ENCODE assay signal across 9 cellular contexts in genomic region chr15:41772720-41773331, GRCh38. TPM values are rescaled to one million over a fixed set of nuclear protein-coding genes. Genes with fewer than 3 reads are reported as not detected.
A peak's percentile ranks its signal among the peaks of the same experiment; 100 is the strongest.
DNase-seq lines count a peak whose midpoint lies in the region; ATAC-seq, FAIRE-seq and TF ChIP-seq lines count a peak whose summit lies in the region.
"Had no signal": no experiment of that assay in that cellular context is flagged by ENCODE, and none has a peak within 500 bp of the region (broad histone marks: within the 10 kb centered on the region; RNA-seq: fewer than 3 reads in every experiment).

No MANE protein-coding gene starts in this region.

- FAIRE-seq in K562 (lab: Jason Lieb, UNC) (peak; percentile 90), small intestine (lab: Jason Lieb, UNC) (no peak)
- FAIRE-seq: A204.1 had no signal

- H3K9me3 ChIP-seq in K562 (replicated peaks; ENCODE audit: control insufficient read depth, insufficient read depth, low read depth, low read length) (no peaks in the 10 kb centered on the region), small intestine (ENCODE audit: control insufficient read depth, low read depth) (no peaks in the 10 kb centered on the region)

- intact Hi-C loops in K562 (cut with micrococcal nuclease), result loop anchor here (1.0 to 5.0 kb wide), 3 partner anchors 38 to 216 kb away; partner anchors contain the start of gene TYRO3

- H3K27ac ChIP-seq in K562 (ENCODE audit: extremely low read depth, low read depth, low read length), result peak overlapping the region; percentile 70; the same call in 1 of the 3 replicates
- no peak overlapping the region for H3K27ac ChIP-seq in small intestine (ENCODE audit: low read depth in 1 of 2, low read length in 1 of 2)

- H2AFZ ChIP-seq in K562 (ENCODE audit: low read depth, low read length), result 0 out of 2 replicates have a peak overlapping the region, but pooled peaks have one; percentile 76

- ATAC-seq in K562, result peak; percentile 28
- ATAC-seq in HG03432 (IDR thresholded peaks at IDR 0.05; ENCODE audit: unreplicated experiment), result no peak

- no peaks in the 10 kb centered on the region; a peak in 1 of 5 replicates for H3K27me3 ChIP-seq in K562 (ENCODE audit: control insufficient read depth in 2 of 2, insufficient read depth in 2 of 2, low read length in 2 of 2)
- no peaks in the 10 kb centered on the region for H3K27me3 ChIP-seq in small intestine (ENCODE audit: control insufficient read depth in 2 of 2, insufficient read depth in 2 of 2, low read length in 2 of 2)

- DNase-seq in DMS 273 (lab: John Stamatoyannopoulos, UW; ENCODE audit: unreplicated experiment) (peak; percentile 83), DMS 273 treated with DMSO at 0.1 percent for 48 hours (lab: John Stamatoyannopoulos, UW) (no peak), NB4 (ENCODE audit: low read depth) (peak; percentile 83), K562 (ENCODE audit: extremely low read depth in 1 of 4, low spot score in 3 of 4) (peak; percentile 35 to 70 (median 60)), iPS-NIHi11 (ENCODE audit: low spot score) (peak; percentile 66), small intestine (peak; percentile 78)

- H3K4me1 ChIP-seq in K562 (replicated peaks in 1 of 2; ENCODE audit: control insufficient read depth in 2 of 2, insufficient read depth in 2 of 2, low read length in 2 of 2) (peaks cover 12 to 27% of the 10 kb centered on the region in 2 experiments), small intestine (ENCODE audit: control insufficient read depth in 2 of 2, insufficient read depth in 1 of 2, low read depth in 1 of 2, low read length in 1 of 2) (peaks cover 0 to 6% of the 10 kb centered on the region in 2 donors)

- no peaks in the 10 kb centered on the region for H3K9me1 ChIP-seq in K562 (ENCODE audit: control insufficient read depth, insufficient read depth, low read length)

- no peaks in the 10 kb centered on the region for H3K9me3 Mint-ChIP-seq in T-helper 1 cell treated with Interleukin-12 subunit alpha and Interleukin-12 subunit beta and Interleukin-4 antibody, amounts not matched to agents 30 μg/mL and 1 μg/mL, for 36 hours

- H3K27ac Mint-ChIP-seq in T-helper 1 cell treated with Interleukin-12 subunit alpha and Interleukin-12 subunit beta and Interleukin-4 antibody, amounts not matched to agents 30 μg/mL and 1 μg/mL, for 36 hours, result peak overlapping the region; percentile 93

- CTCF ChIA-PET in K562 (lab: Yijun Ruan, JAX; ENCODE audit: low intra/inter-chr PET ratio), result interaction anchor here (0.5 to 5.6 kb wide), 5 partner anchors 38 to 132 kb away, joined by 3 to 98 read pairs (median 3); no protein-coding TSS in a partner anchor

- no peak for TF ChIP-seq POLR2A in NB4 (IDR thresholded peaks at IDR 0.05; ENCODE audit: extremely low read depth, insufficient read length)
- no peak for TF ChIP-seq POLR2A in K562 (conservative IDR thresholded peaks at IDR 0.05)

- H3K36me3 ChIP-seq in K562 (ENCODE audit: control insufficient read depth, insufficient read depth, low read length), result peaks cover 14% of the 10 kb centered on the region; the same call in 1 of the 3 replicates
- H3K36me3 ChIP-seq in small intestine (ENCODE audit: control insufficient read depth in 2 of 2, insufficient read depth in 2 of 2, low read length in 2 of 2), result peaks cover 2 to 3% of the 10 kb centered on the region in 2 donors

- peaks cover 9% of the 10 kb centered on the region for H3K79me2 ChIP-seq in K562 (ENCODE audit: control insufficient read depth, insufficient read depth, low read length)

- peaks cover 9% of the 10 kb centered on the region for H3K36me3 Mint-ChIP-seq in T-helper 1 cell treated with Interleukin-12 subunit alpha and Interleukin-12 subunit beta and Interleukin-4 antibody, amounts not matched to agents 30 μg/mL and 1 μg/mL, for 36 hours (ENCODE audit: low read depth)

- H3K9ac ChIP-seq in K562 (ENCODE audit: insufficient read depth in 1 of 2, low read depth in 2 of 2, low read length in 2 of 2), result no peak overlapping the region

- no TSS peak for BruUV-seq in K562 (replicated peaks; lab: Mats Ljungman, UMichigan)

- TF ChIP-seq EP300 in K562 (IDR thresholded peaks at IDR 0.05; ENCODE audit: low read length), result no peak

- peak overlapping the region; percentile 80; the same call in 1 of the 2 replicates for H3K4me2 ChIP-seq in K562 (ENCODE audit: insufficient read depth, low read length)

- POLR2A ChIA-PET in K562 (lab: Yijun Ruan, JAX), result interaction anchor here (1.2 to 2.6 kb wide), 6 partner anchors 8 to 131 kb away, joined by 3 to 15 read pairs (median 4); no protein-coding TSS in a partner anchor

- TF ChIP-seq CTCF in NB4 (IDR thresholded peaks at IDR 0.05; ENCODE audit: low read depth, low read length), result peak; percentile 67
- peak; percentile 70 to 84 (median 74) for TF ChIP-seq CTCF in K562 (IDR thresholded peaks at IDR 0.05 in 2 of 3, conservative IDR thresholded peaks at IDR 0.05 in 1 of 3; ENCODE audit: insufficient read depth in 2 of 3, low read depth in 1 of 3, low read length in 3 of 3)

- H3K4me3 Mint-ChIP-seq in T-helper 1 cell treated with Interleukin-12 subunit alpha and Interleukin-12 subunit beta and Interleukin-4 antibody, amounts not matched to agents 30 μg/mL and 1 μg/mL, for 36 hours, result peak overlapping the region; percentile 94

- in situ Hi-C loops in K562 (cut with MboI), result loop anchor here (5.0 kb wide), 1 partner anchor 39 kb away; no protein-coding TSS in a partner anchor

- no peaks in the 10 kb centered on the region for H3K27me3 Mint-ChIP-seq in T-helper 1 cell treated with Interleukin-12 subunit alpha and Interleukin-12 subunit beta and Interleukin-4 antibody, amounts not matched to agents 30 μg/mL and 1 μg/mL, for 36 hours (ENCODE audit: low read depth)

- WGBS in K562 (ENCODE audit: insufficient coverage, low coverage, missing lambda C conversion rate), result 47% methylated on average over 8 of the region's 8 CpGs
- 54 to 57% (median 56%) methylated on average over 8 of the region's 8 CpGs for WGBS in small intestine, 3 donors

- peak overlapping the region; percentile 65 for H3K4me3 ChIP-seq in NB4 (ENCODE audit: low read depth, low read length)
- H3K4me3 ChIP-seq in K562, result no peak overlapping the region
- H3K4me3 ChIP-seq in small intestine (ENCODE audit: low read depth in 1 of 2, low read length in 2 of 2), result no peak overlapping the region

- peaks cover 40% of the 10 kb centered on the region for H3K4me1 Mint-ChIP-seq in T-helper 1 cell treated with Interleukin-12 subunit alpha and Interleukin-12 subunit beta and Interleukin-4 antibody, amounts not matched to agents 30 μg/mL and 1 μg/mL, for 36 hours (ENCODE audit: low read depth)

- TF ChIP-seq RAD21 in K562 (CRISPR knock-in tag; conservative IDR thresholded peaks at IDR 0.05 in 1 of 2, IDR thresholded peaks at IDR 0.05 in 1 of 2), result peak; percentile 78 to 89

- H4K20me1 ChIP-seq in K562 (replicated peaks; ENCODE audit: control insufficient read depth, insufficient read depth, low read length), result no peaks in the 10 kb centered on the region; the same call in 1 of the 2 replicates

TF ChIP-seq in K562, 482 proteins besides CTCF, POLR2A, EP300 and RAD21 (continues in another document):
- no peak for TF ChIP-seq NFIC (IDR thresholded peaks at IDR 0.05)
- no peak for TF ChIP-seq NR2C1 (IDR thresholded peaks at IDR 0.05)
- no peak for TF ChIP-seq NR2C1 (tag; IDR thresholded peaks at IDR 0.05)
- no peak for TF ChIP-seq LCOR (CRISPR knock-in tag; IDR thresholded peaks at IDR 0.05)
- TF ChIP-seq ZNF23 (CRISPR knock-in tag; IDR thresholded peaks at IDR 0.05), result no peak

RNA-seq across cellular contexts. Expression of gene MAPKBP1, which starts 1.5 kb away (rescaled TPM):
- 65.0 and 134 TPM in 2 replicates for total RNA-seq in K562 (2011; cell fraction: chromatin; rRNA removed; ENCODE audit: low replicate concordance)
- 51.1 and 51.4 TPM in 2 replicates for total RNA-seq in K562 (2011; cell fraction: nucleolus; rRNA removed)
- total RNA-seq in K562 (2011; cell fraction: nucleoplasm; rRNA removed), result 45.8 and 52.1 TPM in 2 replicates
- total RNA-seq in K562 (2014; rRNA removed) (4.1 and 5.3 TPM in 2 replicates), K562 (2014; rRNA removed; fragmentation: Illumina TruSeq; extraction: Trizol) (4.5 and 4.6 TPM in 2 replicates), K562 (2015; rRNA removed; fragmentation: Illumina TruSeq; extraction: Trizol) (5.7 and 5.8 TPM in 2 replicates), K562 (2021) (9.5 and 9.6 TPM in 2 replicates)
- polyA plus RNA-seq in K562 (2011; rRNA removed) (3.4 and 4.4 TPM in 2 replicates), K562 (2014; fragmentation: Illumina TruSeq; extraction: Trizol) (4.8 and 5.4 TPM in 2 replicates), K562 (2014; fragmentation: Nextera tagmentation; extraction: Ambion mirVana) (under 1 TPM; 0.15 to 0.28 TPM), K562 (2014; rRNA removed) (5.2 and 7.1 TPM in 2 replicates), small intestine (10 to 100 TPM in 2 of 3 donors, 1 to 10 TPM in 1; 8.3 to 30.2 (median 21.1) TPM)
- polyA plus RNA-seq in K562 (2011; cell fraction: cytosol; rRNA removed), result 2.2 and 3.6 TPM in 2 replicates
- polyA plus RNA-seq in K562 (2011; cell fraction: nucleus; rRNA removed), result 24.5 and 27.3 TPM in 2 replicates
- polyA plus RNA-seq in K562 (2012), result 5.8 and 7.2 TPM in 2 replicates
- 7.0 and 9.2 TPM in 2 replicates for polyA minus RNA-seq in K562 (2011; rRNA and poly(A)+ RNA removed)
- polyA minus RNA-seq in K562 (2011; cell fraction: cytosol; rRNA and poly(A)+ RNA removed), result 2.7 and 5.9 TPM in 2 replicates
- polyA minus RNA-seq in K562 (2011; cell fraction: nucleus; rRNA and poly(A)+ RNA removed), result 22.8 and 29.4 TPM in 2 replicates

RNA-seq across cellular contexts. Expression of gene JMJD7, which starts 55.1 kb away (rescaled TPM):
- 7.0 and 13.8 TPM in 2 replicates for total RNA-seq in K562 (2011; cell fraction: chromatin; rRNA removed; ENCODE audit: low replicate concordance)
- 7.2 and 8.5 TPM in 2 replicates for total RNA-seq in K562 (2011; cell fraction: nucleolus; rRNA removed)
- total RNA-seq in K562 (2011; cell fraction: nucleoplasm; rRNA removed), result 12.6 and 15.4 TPM in 2 replicates
- total RNA-seq in K562 (2014; rRNA removed) (6.1 and 11.3 TPM in 2 replicates), K562 (2014; rRNA removed; fragmentation: Illumina TruSeq; extraction: Trizol) (3.2 and 3.8 TPM in 2 replicates), K562 (2015; rRNA removed; fragmentation: Illumina TruSeq; extraction: Trizol) (4.3 and 5.3 TPM in 2 replicates), K562 (2021) (12.2 and 13.1 TPM in 2 replicates)
- polyA plus RNA-seq in K562 (2011; rRNA removed) (7.9 and 8.8 TPM in 2 replicates), K562 (2014; fragmentation: Illumina TruSeq; extraction: Trizol) (6.8 and 9.4 TPM in 2 replicates), K562 (2014; fragmentation: Nextera tagmentation; extraction: Ambion mirVana) (1 to 10 TPM; 1.2 to 2.9 TPM), K562 (2014; rRNA removed) (9.7 and 13.9 TPM in 2 replicates), small intestine (10 to 100 TPM in 1 of 3 donors, 1 to 10 TPM in 2; 6.8 to 11.4 (median 7.4) TPM)
- 8.0 and 19.6 TPM in 2 replicates for polyA plus RNA-seq in K562 (2011; cell fraction: cytosol; rRNA removed)
- polyA plus RNA-seq in K562 (2011; cell fraction: nucleus; rRNA removed), result 18.0 and 36.7 TPM in 2 replicates
- polyA plus RNA-seq in K562 (2012), result 7.7 and 16.3 TPM in 2 replicates
- 0.60 and 3.0 TPM in 2 replicates for polyA minus RNA-seq in K562 (2011; rRNA and poly(A)+ RNA removed)
- polyA minus RNA-seq in K562 (2011; cell fraction: cytosol; rRNA and poly(A)+ RNA removed), result 4.1 and 4.4 TPM in 2 replicates
- polyA minus RNA-seq in K562 (2011; cell fraction: nucleus; rRNA and poly(A)+ RNA removed), result 4.0 and 4.7 TPM in 2 replicates
